In the genomic region with DNA sequence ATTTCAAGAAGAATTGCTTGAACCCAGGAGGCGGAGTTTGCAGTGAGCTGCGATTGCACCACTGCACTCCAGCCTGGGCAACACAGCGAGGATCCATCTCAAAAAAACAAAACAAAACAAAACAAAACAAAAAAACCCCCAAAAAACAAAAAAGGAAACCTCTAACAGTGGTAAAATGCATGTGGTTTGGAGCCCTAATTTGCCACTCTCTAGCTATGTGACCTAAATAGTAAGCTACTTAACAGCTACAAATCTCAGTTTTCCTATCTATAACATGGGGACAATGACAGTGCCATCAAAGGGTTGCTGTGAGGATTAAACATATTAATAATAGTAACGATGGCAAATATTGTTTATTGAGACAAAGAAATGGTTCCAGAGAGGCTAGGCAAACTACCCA, we compare ENCODE assay signal across 15 cellular contexts.
"Had no signal": no experiment of that assay in that cellular context is flagged by ENCODE, and none has a peak within 500 bp of the region (broad histone marks: within the 10 kb centered on the region; RNA-seq: fewer than 3 reads in every experiment).

No MANE protein-coding gene starts in this region.

- H3K9me3 Mint-ChIP-seq: activated CD8-positive, alpha-beta T cell treated with anti-CD3 and anti-CD28 coated beads for 36 hours; activated T-cell treated with anti-CD3 and anti-CD28 coated beads, Interleukin-2, amount 50 U/mL, for 4 hours; naive B cell; T-helper 1 cell treated with Interleukin-12 subunit alpha and Interleukin-12 subunit beta and Interleukin-4 antibody, amounts not matched to agents 30 μg/mL and 1 μg/mL, for 36 hours; WTC11 had no signal

- DNase-seq: activated CD4-positive, alpha-beta T cell treated with anti-CD3 and anti-CD28 coated beads for 48 hours; activated CD8-positive, alpha-beta T cell treated with anti-CD3 and anti-CD28 coated beads for 36 hours; activated effector memory CD4-positive, alpha-beta T cell treated with Interleukin-2 at 50 U/mL for 16 hours; activated naive CD4-positive, alpha-beta T cell treated with anti-CD3 and anti-CD28 coated beads, Interleukin-2, amount 50 U/mL, for 16 hours; activated T-cell treated with anti-CD3 and anti-CD28 coated beads, Interleukin-2, amount 50 U/mL, for 4 hours; foreskin fibroblast; glutamatergic neuron; naive B cell; retina; stimulated activated CD4-positive, alpha-beta T cell treated with anti-CD3 and anti-CD28 coated beads, Interleukin-2, amount 100 ng/mL, for 48 hours; stimulated activated naive CD4-positive, alpha-beta T cell had no signal

- H3K27ac Mint-ChIP-seq: activated CD8-positive, alpha-beta T cell treated with anti-CD3 and anti-CD28 coated beads for 36 hours; naive B cell; T-helper 1 cell treated with Interleukin-12 subunit alpha and Interleukin-12 subunit beta and Interleukin-4 antibody, amounts not matched to agents 30 μg/mL and 1 μg/mL, for 36 hours had no signal

- H3K27me3 Mint-ChIP-seq: activated CD8-positive, alpha-beta T cell treated with anti-CD3 and anti-CD28 coated beads for 36 hours; naive B cell had no signal

- H3K36me3 Mint-ChIP-seq: naive B cell, WTC11 had no signal

- ATAC-seq: activated CD8-positive, alpha-beta T cell treated with anti-CD3 and anti-CD28 coated beads for 36 hours; activated T-cell treated with anti-CD3 and anti-CD28 coated beads, Interleukin-2, amount 50 U/mL, for 4 hours; SK-N-SH treated with all-trans-retinoic acid at 6 μM for 48 hours; WTC11 had no signal

- H3K27ac ChIP-seq: parathyroid adenoma had no signal

- H3K4me3 Mint-ChIP-seq: activated CD8-positive, alpha-beta T cell treated with anti-CD3 and anti-CD28 coated beads for 36 hours; activated T-cell treated with anti-CD3 and anti-CD28 coated beads, Interleukin-2, amount 50 U/mL, for 4 hours; naive B cell; T-helper 1 cell treated with Interleukin-12 subunit alpha and Interleukin-12 subunit beta and Interleukin-4 antibody, amounts not matched to agents 30 μg/mL and 1 μg/mL, for 36 hours; WTC11 had no signal

- H3K4me1 ChIP-seq: parathyroid adenoma had no signal
